9 cellular contexts compared by ENCODE assay signal in genomic region chr1:228488818-228489674, GRCh38. TPM values are rescaled to one million over a fixed set of nuclear protein-coding genes. Genes with fewer than 3 reads are reported as not detected.
A peak's percentile ranks its signal among the peaks of the same experiment; 100 is the strongest.
DNase-seq lines count a peak whose midpoint lies in the region; ATAC-seq and TF ChIP-seq lines count a peak whose summit lies in the region.
"Had no signal": no experiment of that assay in that cellular context is flagged by ENCODE, and none has a peak within 500 bp of the region (broad histone marks: within the 10 kb centered on the region; RNA-seq: fewer than 3 reads in every experiment).

No MANE protein-coding gene starts in this region.

- peaks cover 41% of the 10 kb centered on the region for H3K36me3 Mint-ChIP-seq in activated naive CD4-positive, alpha-beta T cell treated with anti-CD3 and anti-CD28 coated beads, Interleukin-2, amount 10 ng/mL, durations not matched to agents 7 days and 5 days
- H3K36me3 Mint-ChIP-seq in activated CD4-positive, alpha-beta memory T cell treated with anti-CD3 and anti-CD28 coated beads for 36 hours = peaks cover 35% of the 10 kb centered on the region

- H3K9ac ChIP-seq in stomach smooth muscle (ENCODE audit: low read length in 2 of 2) = peak overlapping the region; percentile 64 to 72

- POLR2A ChIA-PET in activated CD4-positive, alpha-beta memory T cell treated with anti-CD3 and anti-CD28 coated beads for 36 hours (lab: Charles Lee) = interaction anchor here (1.3 to 2.9 kb wide), 2 partner anchors 25 to 31 kb away, joined by 8 to 20 read pairs; a partner anchor contains a TSS

- WGBS in aorta, 2 donors = 88 to 89% methylated on average over 9 of the region's 9 CpGs

- intact Hi-C loops in activated CD4-positive, alpha-beta memory T cell treated with anti-CD3 and anti-CD28 coated beads for 36 hours (cut with micrococcal nuclease) = no loop called here
- intact Hi-C loops in aorta (cut with DNase I) = loop anchor here in 1 of 2 donors (10.0 kb wide), 1 partner anchor 114 kb away; no protein-coding TSS in a partner anchor

- CTCF ChIA-PET in activated naive CD4-positive, alpha-beta T cell treated with anti-CD3 and anti-CD28 coated beads, Interleukin-2, amount 10 ng/mL, durations not matched to agents 7 days and 5 days (lab: Charles Lee) = interaction anchor here (0.6 to 1.5 kb wide), 7 partner anchors 10 to 301 kb away, joined by 3 to 7 read pairs (median 3); no protein-coding TSS in a partner anchor
- CTCF ChIA-PET in activated CD4-positive, alpha-beta memory T cell treated with anti-CD3 and anti-CD28 coated beads for 36 hours (lab: Charles Lee) = interaction anchor here (1.4 to 1.5 kb wide), 2 partner anchors 12 to 17 kb away, joined by 3 to 7 read pairs; no protein-coding TSS in a partner anchor

- H3K36me3 ChIP-seq in stomach smooth muscle (ENCODE audit: control insufficient read depth in 2 of 2, insufficient read depth in 2 of 2, low read length in 2 of 2) (peaks cover 23 to 26% of the 10 kb centered on the region in 2 donors), aorta (ENCODE audit: control insufficient read depth in 1 of 2, insufficient read depth in 2 of 2, low read length in 1 of 2) (peaks cover 0 to 1% of the 10 kb centered on the region in 2 donors)

- TF ChIP-seq CTCF in foreskin fibroblast (IDR thresholded peaks at IDR 0.05; ENCODE audit: low read depth, low read length) = no peak

- H3K27me3 ChIP-seq in stomach smooth muscle (ENCODE audit: control insufficient read depth in 1 of 2, insufficient read depth in 2 of 2, low read length in 2 of 2) (no peaks in the 10 kb centered on the region), aorta (ENCODE audit: control insufficient read depth in 1 of 2, insufficient read depth in 2 of 2, low read length in 1 of 2) (no peaks in the 10 kb centered on the region)

- H3K4me1 ChIP-seq in stomach smooth muscle (ENCODE audit: control insufficient read depth, insufficient read depth, low read length) = peaks cover 33% of the 10 kb centered on the region
- H3K4me1 ChIP-seq in aorta (ENCODE audit: control insufficient read depth in 1 of 2, insufficient read depth in 2 of 2, low read length in 2 of 2) = no peaks in the 10 kb centered on the region

- H3K27ac Mint-ChIP-seq in activated naive CD4-positive, alpha-beta T cell treated with anti-CD3 and anti-CD28 coated beads, Interleukin-2, amount 10 ng/mL, durations not matched to agents 7 days and 5 days = peak overlapping the region; percentile 95
- peak overlapping the region; percentile 85 for H3K27ac Mint-ChIP-seq in activated CD4-positive, alpha-beta memory T cell treated with anti-CD3 and anti-CD28 coated beads for 36 hours

- DNase-seq in activated naive CD4-positive, alpha-beta T cell treated with anti-CD3 and anti-CD28 coated beads, Interleukin-2, amount 10 ng/mL, durations not matched to agents 7 days and 5 days = no peak
- DNase-seq in activated naive CD4-positive, alpha-beta T cell treated with anti-CD3 and anti-CD28 coated beads, Interleukin-2, amount 50 U/mL, for 16 hours = no peak
- DNase-seq in activated CD4-positive, alpha-beta memory T cell treated with anti-CD3 and anti-CD28 coated beads for 36 hours = no peak
- DNase-seq in foreskin fibroblast (no peak), kidney tubule cell (ENCODE audit: low spot score) (no peak), aorta (no peak)
- DNase-seq: GDM1 had no signal

- H3K27me3 Mint-ChIP-seq in activated naive CD4-positive, alpha-beta T cell treated with anti-CD3 and anti-CD28 coated beads, Interleukin-2, amount 10 ng/mL, durations not matched to agents 7 days and 5 days = peaks cover 4% of the 10 kb centered on the region
- no peaks in the 10 kb centered on the region for H3K27me3 Mint-ChIP-seq in activated CD4-positive, alpha-beta memory T cell treated with anti-CD3 and anti-CD28 coated beads for 36 hours

- H3K4me3 Mint-ChIP-seq in activated naive CD4-positive, alpha-beta T cell treated with anti-CD3 and anti-CD28 coated beads, Interleukin-2, amount 10 ng/mL, durations not matched to agents 7 days and 5 days = peak overlapping the region; percentile 95
- H3K4me3 Mint-ChIP-seq in activated CD4-positive, alpha-beta memory T cell treated with anti-CD3 and anti-CD28 coated beads for 36 hours = peak overlapping the region; percentile 81

- H3K4me3 ChIP-seq in foreskin fibroblast (ENCODE audit: low read depth in 1 of 2, low read length in 2 of 2) (peak overlapping the region; percentile 67 to 96), stomach smooth muscle (ENCODE audit: low read length in 2 of 2) (peak overlapping the region in 1 of 2 donors; percentile 98), aorta (ENCODE audit: low read length in 2 of 2) (no peak overlapping the region)

- no peaks in the 10 kb centered on the region for H3K9me3 Mint-ChIP-seq in activated naive CD4-positive, alpha-beta T cell treated with anti-CD3 and anti-CD28 coated beads, Interleukin-2, amount 10 ng/mL, durations not matched to agents 7 days and 5 days
- no peaks in the 10 kb centered on the region for H3K9me3 Mint-ChIP-seq in activated CD4-positive, alpha-beta memory T cell treated with anti-CD3 and anti-CD28 coated beads for 36 hours

- no peak overlapping the region for H3K27ac ChIP-seq in stomach smooth muscle (ENCODE audit: low read length)
- H3K27ac ChIP-seq in aorta (ENCODE audit: low read depth in 1 of 2, low read length in 2 of 2) = no peak overlapping the region

- peaks cover 46% of the 10 kb centered on the region for H3K4me1 Mint-ChIP-seq in activated naive CD4-positive, alpha-beta T cell treated with anti-CD3 and anti-CD28 coated beads, Interleukin-2, amount 10 ng/mL, durations not matched to agents 7 days and 5 days
- H3K4me1 Mint-ChIP-seq in activated CD4-positive, alpha-beta memory T cell treated with anti-CD3 and anti-CD28 coated beads for 36 hours (ENCODE audit: low read depth) = peaks cover 36% of the 10 kb centered on the region

- H3K9me3 ChIP-seq in stomach smooth muscle (ENCODE audit: control insufficient read depth in 2 of 2, low read length in 2 of 2) (no peaks in the 10 kb centered on the region), aorta (ENCODE audit: control insufficient read depth, low read length) (no peaks in the 10 kb centered on the region)

- ATAC-seq in HG03378 (IDR thresholded peaks at IDR 0.05; ENCODE audit: unreplicated experiment) = no peak
- no peak for ATAC-seq in aorta (ENCODE audit: low FRiP score)

RNA-seq across cellular contexts. Expression of gene RNF187, which starts 1.9 kb away (rescaled TPM):
- total RNA-seq in activated CD4-positive, alpha-beta memory T cell treated with anti-CD3 and anti-CD28 coated beads for 36 hours = 100 to 1,000 TPM; 110 to 112 TPM
- 10 to 100 TPM; 52.4 to 94.0 TPM for total RNA-seq in aorta
- polyA plus RNA-seq in aorta = 10 to 100 TPM; 22.8 to 28.5 TPM

Comparison
In these comparisons a context has a peak if more than half of its experiments do, and no peak if none do; other contexts are left out.
1. H3K4me3 ChIP-seq: peak in foreskin fibroblast (2 of 2); none in aorta (0 of 2).